In genomic region chr1:44775078-44775929, GRCh38 we compare ENCODE assay signal across 8 cellular contexts. TPM values are rescaled to one million over a fixed set of nuclear protein-coding genes. Genes with fewer than 3 reads are reported as not detected.
DNase-seq lines count a peak whose midpoint lies in the region; ATAC-seq, FAIRE-seq and TF ChIP-seq lines count a peak whose summit lies in the region.

Gene RPS8, plus strand, starts transcription at chr1:44775540. Its CDS starts 57 bp downstream, at chr1:44775597.

- no peaks in the 10 kb centered on the region for H3K9me3 Mint-ChIP-seq in Caco-2 (ENCODE audit: unreplicated experiment)
- H3K9me3 Mint-ChIP-seq in activated CD8-positive, alpha-beta memory T cell treated with anti-CD3 and anti-CD28 coated beads, Interleukin-2, amount 10 ng/mL, durations not matched to agents 7 days and 5 days (ENCODE audit: low read depth): no peaks in the 10 kb centered on the region
- no peaks in the 10 kb centered on the region for H3K9me3 Mint-ChIP-seq in endodermal cell

- POLR2A ChIA-PET in Caco-2 (lab: Charles Lee): interaction anchor here (0.6 to 1.9 kb wide), 14 partner anchors 11 to 1227 kb away, joined by 3 to 20 read pairs (median 6); partner anchors contain the start of genes BTBD19, DYNLT4, PLK3 and PTCH2

- CTCF ChIA-PET in Caco-2 (lab: Charles Lee): interaction anchor here (0.6 to 1.7 kb wide), 3 partner anchors 17 to 1189 kb away, joined by 3 to 5 read pairs (median 3); partner anchors contain the start of gene PLK3
- CTCF ChIA-PET in activated CD8-positive, alpha-beta memory T cell treated with anti-CD3 and anti-CD28 coated beads, Interleukin-2, amount 10 ng/mL, durations not matched to agents 7 days and 5 days (lab: Charles Lee): interaction anchor here (0.8 to 3.3 kb wide), 11 partner anchors 10 to 528 kb away, joined by 3 to 35 read pairs (median 4); partner anchors contain the start of genes BEST4, HECTD3, KIF2C and PLK3

- peak within 1 kb of the TSS; percentile 94 for H3K27ac ChIP-seq in endodermal cell (ENCODE audit: low read depth, low read length)

- TF ChIP-seq CTCF in Caco-2 (IDR thresholded peaks at IDR 0.05; ENCODE audit: insufficient read depth in 1 of 2, low read depth in 1 of 2, low read length in 1 of 2, severe bottlenecking in 1 of 2, unreplicated experiment in 1 of 2): no peak
- TF ChIP-seq CTCF in endodermal cell (conservative IDR thresholded peaks at IDR 0.05): no peak

- ATAC-seq in GM21367 (IDR thresholded peaks at IDR 0.05; ENCODE audit: unreplicated experiment): peak; percentile 80
- peak; percentile 81 for ATAC-seq in activated CD8-positive, alpha-beta memory T cell treated with anti-CD3 and anti-CD28 coated beads, Interleukin-2, amount 10 ng/mL, durations not matched to agents 7 days and 5 days

- H3K27me3 Mint-ChIP-seq in Caco-2 (ENCODE audit: insufficient read depth, unreplicated experiment): no peaks in the 10 kb centered on the region
- H3K27me3 Mint-ChIP-seq in activated CD8-positive, alpha-beta memory T cell treated with anti-CD3 and anti-CD28 coated beads, Interleukin-2, amount 10 ng/mL, durations not matched to agents 7 days and 5 days: no peaks in the 10 kb centered on the region
- no peaks in the 10 kb centered on the region for H3K27me3 Mint-ChIP-seq in endodermal cell (ENCODE audit: insufficient read depth)

- peak within 1 kb of the TSS; percentile 98 for H3K9ac ChIP-seq in endodermal cell (ENCODE audit: extremely low read depth, low read length, poor library complexity, severe bottlenecking)

- H3K4me3 Mint-ChIP-seq in Caco-2 (ENCODE audit: unreplicated experiment) (peak within 1 kb of the TSS; percentile 81), endodermal cell (peak within 1 kb of the TSS; percentile 87)
- peak within 1 kb of the TSS; percentile 93 for H3K4me3 Mint-ChIP-seq in activated CD8-positive, alpha-beta memory T cell treated with anti-CD3 and anti-CD28 coated beads, Interleukin-2, amount 10 ng/mL, durations not matched to agents 7 days and 5 days

- H3K27ac Mint-ChIP-seq in Caco-2 (ENCODE audit: unreplicated experiment) (peak within 1 kb of the TSS; percentile 97), endodermal cell (peak within 1 kb of the TSS; percentile 97)
- peak within 1 kb of the TSS; percentile 93 for H3K27ac Mint-ChIP-seq in activated CD8-positive, alpha-beta memory T cell treated with anti-CD3 and anti-CD28 coated beads, Interleukin-2, amount 10 ng/mL, durations not matched to agents 7 days and 5 days

- DNase-seq in Caco-2: peak; percentile 89 to 90
- DNase-seq in HTR-8/SVneo (ENCODE audit: insufficient read length, low spot score): peak; percentile 67
- DNase-seq in NOMO-1 treated with DMSO at 0.1 percent for 48 hours (lab: John Stamatoyannopoulos, UW; ENCODE audit: unreplicated experiment): peak; percentile 83
- peak; percentile 95 for DNase-seq in activated CD8-positive, alpha-beta memory T cell treated with anti-CD3 and anti-CD28 coated beads, Interleukin-2, amount 10 ng/mL, durations not matched to agents 7 days and 5 days
- peak; percentile 97 for DNase-seq in endodermal cell
- peak; percentile 96 for DNase-seq in mesenteric fat pad (ENCODE audit: low spot score)
- peak; percentile 84 for DNase-seq in stimulated activated CD8-positive, alpha-beta memory T cell treated with anti-CD3 and anti-CD28 coated beads, Interleukin-15, amount 100 ng/mL, for 1 hour (ENCODE audit: low read depth)

- H3K36me3 Mint-ChIP-seq in Caco-2 (ENCODE audit: insufficient read depth, unreplicated experiment): peaks cover 55% of the 10 kb centered on the region
- peaks cover 46% of the 10 kb centered on the region for H3K36me3 Mint-ChIP-seq in activated CD8-positive, alpha-beta memory T cell treated with anti-CD3 and anti-CD28 coated beads, Interleukin-2, amount 10 ng/mL, durations not matched to agents 7 days and 5 days
- peaks cover 45% of the 10 kb centered on the region for H3K36me3 Mint-ChIP-seq in endodermal cell (ENCODE audit: low read depth)

- H3K27me3 ChIP-seq in Caco-2 (replicated peaks; ENCODE audit: control insufficient read depth, insufficient read depth, low read length) (no peaks in the 10 kb centered on the region), endodermal cell (ENCODE audit: control insufficient read depth, insufficient read depth, low read length, poor library complexity, severe bottlenecking) (no peaks in the 10 kb centered on the region)

- intact Hi-C loops in Caco-2 (cut with micrococcal nuclease; ENCODE audit: unreplicated experiment): no loop called here

- WGBS in endodermal cell (ENCODE audit: insufficient coverage in 1 of 2, insufficient read length in 1 of 2), 2 experiments: 0% methylated on average over 44 to 65 of the region's 65 CpGs

- peak within 1 kb of the TSS; percentile 71 for H3K4me3 ChIP-seq in Caco-2 (ENCODE audit: low read depth, low read length)
- H3K4me3 ChIP-seq in endodermal cell (ENCODE audit: low read length): peak within 1 kb of the TSS; percentile 98

- H3K4me1 ChIP-seq in Caco-2 (peaks cover 6% of the 10 kb centered on the region), endodermal cell (ENCODE audit: control insufficient read depth, insufficient read depth, low read length) (no peaks in the 10 kb centered on the region)

- FAIRE-seq in HTR-8/SVneo (lab: Jason Lieb, UNC): no peak

- H3K9me3 ChIP-seq in Caco-2 (no peaks in the 10 kb centered on the region), endodermal cell (ENCODE audit: control insufficient read depth, low read length) (no peaks in the 10 kb centered on the region)

- H3K36me3 ChIP-seq in Caco-2 (ENCODE audit: control insufficient read depth, insufficient read depth, low read length) (peaks cover 4% of the 10 kb centered on the region), endodermal cell (ENCODE audit: control insufficient read depth, insufficient read depth, low read length) (peaks cover 38% of the 10 kb centered on the region)

- no TSS peak for BruUV-seq in Caco-2 (replicated peaks; lab: Mats Ljungman, UMichigan)

- no peaks in the 10 kb centered on the region for H3K4me1 Mint-ChIP-seq in Caco-2 (ENCODE audit: low read depth, unreplicated experiment)
- H3K4me1 Mint-ChIP-seq in activated CD8-positive, alpha-beta memory T cell treated with anti-CD3 and anti-CD28 coated beads, Interleukin-2, amount 10 ng/mL, durations not matched to agents 7 days and 5 days: peaks cover 37% of the 10 kb centered on the region
- peaks cover 17% of the 10 kb centered on the region for H3K4me1 Mint-ChIP-seq in endodermal cell

RNA-seq across cellular contexts. Expression of gene RPS8, which starts in this region (rescaled TPM):
- total RNA-seq in Caco-2 (2022) (1,451 and 1,467 TPM in 2 replicates), endodermal cell (1,000 to 10,000 TPM; 2,014 to 2,050 TPM), mesenteric fat pad (1,343 TPM)
- 1,000 to 10,000 TPM; 1,353 to 1,538 TPM for total RNA-seq in activated CD8-positive, alpha-beta memory T cell treated with anti-CD3 and anti-CD28 coated beads, Interleukin-2, amount 10 ng/mL, durations not matched to agents 7 days and 5 days
- polyA plus RNA-seq in endodermal cell (2013, experiment 1 of 2): 2,479 TPM
- polyA plus RNA-seq in endodermal cell (2013, experiment 2 of 2): 2,415 TPM

Comparison
In these comparisons a context has a peak if more than half of its experiments do, and no peak if none do; other contexts are left out.
1. Peak in every context shown above with its lines: DNase-seq, ATAC-seq, H3K4me3 ChIP-seq and H3K27ac ChIP-seq.